ENCODE assay signal across 2 cellular contexts in the genomic region with DNA sequence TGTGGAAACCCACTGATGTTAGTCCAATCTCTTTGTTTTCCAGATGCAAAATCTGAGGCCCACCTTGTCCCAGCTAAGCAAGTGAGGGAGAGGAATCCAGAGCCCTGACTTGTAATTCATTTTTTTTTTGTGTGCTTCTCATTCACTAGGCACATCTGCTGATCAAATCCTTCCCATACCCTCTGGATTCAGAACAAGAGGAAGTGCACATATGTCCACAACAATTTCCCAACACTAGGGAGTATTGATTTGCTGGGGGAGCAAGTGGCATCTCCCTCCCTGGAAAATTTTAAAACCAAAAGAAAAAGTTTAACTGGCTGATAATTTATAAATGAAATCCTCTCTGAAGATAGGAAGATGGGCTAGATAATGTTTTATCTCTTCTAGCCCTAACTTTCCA.
TF ChIP-seq lines count a peak whose summit lies in the region.

No MANE protein-coding gene starts in this region.

TF ChIP-seq in IMR-90, 13 proteins besides CTCF, POLR2A, EP300 and RAD21 (continued from another document):
- TF ChIP-seq CEBPB (IDR thresholded peaks at IDR 0.05; ENCODE audit: low read depth, low read length) (no peak), SMC3 (IDR thresholded peaks at IDR 0.05; ENCODE audit: low read depth, low read length) (no peak), RFX5 (IDR thresholded peaks at IDR 0.05; ENCODE audit: low read depth, low read length) (no peak), NFE2L2 (IDR thresholded peaks at IDR 0.05; ENCODE audit: low read depth, low read length) (no peak)
- TF ChIP-seq, protein P1, sequence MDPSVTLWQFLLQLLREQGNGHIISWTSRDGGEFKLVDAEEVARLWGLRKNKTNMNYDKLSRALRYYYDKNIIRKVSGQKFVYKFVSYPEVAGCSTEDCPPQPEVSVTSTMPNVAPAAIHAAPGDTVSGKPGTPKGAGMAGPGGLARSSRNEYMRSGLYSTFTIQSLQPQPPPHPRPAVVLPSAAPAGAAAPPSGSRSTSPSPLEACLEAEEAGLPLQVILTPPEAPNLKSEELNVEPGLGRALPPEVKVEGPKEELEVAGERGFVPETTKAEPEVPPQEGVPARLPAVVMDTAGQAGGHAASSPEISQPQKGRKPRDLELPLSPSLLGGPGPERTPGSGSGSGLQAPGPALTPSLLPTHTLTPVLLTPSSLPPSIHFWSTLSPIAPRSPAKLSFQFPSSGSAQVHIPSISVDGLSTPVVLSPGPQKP (IDR thresholded peaks at IDR 0.05; ENCODE audit: borderline replicate concordance, low read depth, low read length): no peak
- TF ChIP-seq, protein P2, sequence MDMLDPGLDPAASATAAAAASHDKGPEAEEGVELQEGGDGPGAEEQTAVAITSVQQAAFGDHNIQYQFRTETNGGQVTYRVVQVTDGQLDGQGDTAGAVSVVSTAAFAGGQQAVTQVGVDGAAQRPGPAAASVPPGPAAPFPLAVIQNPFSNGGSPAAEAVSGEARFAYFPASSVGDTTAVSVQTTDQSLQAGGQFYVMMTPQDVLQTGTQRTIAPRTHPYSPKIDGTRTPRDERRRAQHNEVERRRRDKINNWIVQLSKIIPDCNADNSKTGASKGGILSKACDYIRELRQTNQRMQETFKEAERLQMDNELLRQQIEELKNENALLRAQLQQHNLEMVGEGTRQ (IDR thresholded peaks at IDR 0.05; ENCODE audit: low read depth, low read length): no peak

TF ChIP-seq in GM12878, 131 proteins besides CTCF, POLR2A, EP300 and RAD21 (continued from another document):
- 0 out of 2 replicates have a peak, but pooled peaks have one; percentile 13 for TF ChIP-seq SPI1 (IDR thresholded peaks at IDR 0.05; ENCODE audit: borderline replicate concordance, insufficient read depth, low read depth, low read length)
- no peak for TF ChIP-seq HDAC2 (IDR thresholded peaks at IDR 0.05)
- no peak for TF ChIP-seq RELA (IDR thresholded peaks at IDR 0.05; ENCODE audit: borderline replicate concordance, partially characterized antibody)
